In genomic region chr1:113758631-113759340, GRCh38 we compare ENCODE assay signal across 8 cellular contexts. TPM values are rescaled to one million over a fixed set of nuclear protein-coding genes. Genes with fewer than 3 reads are reported as not detected.
A peak's percentile ranks its signal among the peaks of the same experiment; 100 is the strongest.
DNase-seq lines count a peak whose midpoint lies in the region; ATAC-seq and TF ChIP-seq lines count a peak whose summit lies in the region.

No MANE protein-coding gene starts in this region.

- peaks cover 16% of the 10 kb centered on the region for H3K36me3 Mint-ChIP-seq in WTC11

- DNase-seq in NCI-H1436 (lab: John Stamatoyannopoulos, UW) (peak; percentile 66), NCI-H1436 treated with DMSO at 0.1 percent for 48 hours (lab: John Stamatoyannopoulos, UW) (no peak), NCI-H1105 treated with DMSO at 0.1 percent for 48 hours (lab: John Stamatoyannopoulos, UW) (peak; percentile 75), WTC11 (ENCODE audit: low spot score) (peak; percentile 83), cardiac fibroblast (ENCODE audit: low read depth in 2 of 2) (peak; percentile 50 to 65), iris pigment epithelial cell (ENCODE audit: low read depth) (peak; percentile 40)
- peak; percentile 16 to 51 (median 30) for DNase-seq in stimulated activated CD4-positive, alpha-beta T cell treated with anti-CD3 and anti-CD28 coated beads, Interleukin-12 subunit alpha, Interleukin-12 subunit beta, amount 100 ng/mL, for 48 hours (ENCODE audit: low read depth in 2 of 3, low spot score in 1 of 3)

- peaks cover 36% of the 10 kb centered on the region for H3K4me1 Mint-ChIP-seq in WTC11

- H3K27me3 Mint-ChIP-seq in WTC11 (ENCODE audit: low read depth) = no peaks in the 10 kb centered on the region; the same call in 1 of the 2 replicates

- ATAC-seq in HG02610 (IDR thresholded peaks at IDR 0.05; ENCODE audit: unreplicated experiment) (peak; percentile 47), WTC11 (peak; percentile 59)

- no peak for TF ChIP-seq CTCF in WTC11 (IDR thresholded peaks at IDR 0.05)
- no peak for TF ChIP-seq CTCF in cardiac fibroblast (IDR thresholded peaks at IDR 0.05; ENCODE audit: low read depth, low read length)

- H3K4me3 Mint-ChIP-seq in WTC11 = peak overlapping the region; percentile 92

- H3K27ac Mint-ChIP-seq in WTC11 = peak overlapping the region; percentile 97

- POLR2A ChIA-PET in WTC11 (lab: Charles Lee) = interaction anchor here (0.5 to 2.4 kb wide), 6 partner anchors 45 to 1045 kb away, joined by 3 to 19 read pairs (median 3); partner anchors contain the start of gene RSBN1

- H3K4me3 ChIP-seq in cardiac fibroblast (replicated peaks in 1 of 2; ENCODE audit: low read depth in 2 of 2, low read length in 2 of 2) = peak overlapping the region; percentile 80 to 86

- no peaks in the 10 kb centered on the region for H3K9me3 Mint-ChIP-seq in WTC11

- CTCF ChIA-PET in WTC11 (lab: Charles Lee) = interaction anchor here (0.7 to 1.3 kb wide), 4 partner anchors 45 to 218 kb away, joined by 3 to 5 read pairs (median 4); partner anchors contain the start of genes AP4B1 and RSBN1

TF ChIP-seq in WTC11, 78 proteins besides CTCF, POLR2A, EP300 and RAD21:
- TF ChIP-seq KAT7 (CRISPR knock-in tag; IDR thresholded peaks at IDR 0.05; ENCODE audit: borderline replicate concordance) = peak; percentile 59; the same call in 1 of the 2 replicates
- TF ChIP-seq NFE2L1 (CRISPR knock-in tag; IDR thresholded peaks at IDR 0.05) = no peak
- TF ChIP-seq CBFB (CRISPR knock-in tag; IDR thresholded peaks at IDR 0.05; ENCODE audit: low read depth) = no peak
- TF ChIP-seq, protein P1, sequence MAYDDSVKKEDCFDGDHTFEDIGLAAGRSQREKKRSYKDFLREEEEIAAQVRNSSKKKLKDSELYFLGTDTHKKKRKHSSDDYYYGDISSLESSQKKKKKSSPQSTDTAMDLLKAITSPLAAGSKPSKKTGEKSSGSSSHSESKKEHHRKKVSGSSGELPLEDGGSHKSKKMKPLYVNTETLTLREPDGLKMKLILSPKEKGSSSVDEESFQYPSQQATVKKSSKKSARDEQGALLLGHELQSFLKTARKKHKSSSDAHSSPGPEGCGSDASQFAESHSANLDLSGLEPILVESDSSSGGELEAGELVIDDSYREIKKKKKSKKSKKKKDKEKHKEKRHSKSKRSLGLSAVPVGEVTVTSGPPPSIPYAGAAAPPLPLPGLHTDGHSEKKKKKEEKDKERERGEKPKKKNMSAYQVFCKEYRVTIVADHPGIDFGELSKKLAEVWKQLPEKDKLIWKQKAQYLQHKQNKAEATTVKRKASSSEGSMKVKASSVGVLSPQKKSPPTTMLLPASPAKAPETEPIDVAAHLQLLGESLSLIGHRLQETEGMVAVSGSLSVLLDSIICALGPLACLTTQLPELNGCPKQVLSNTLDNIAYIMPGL (CRISPR knock-in tag; IDR thresholded peaks at IDR 0.05) = peak; percentile 73; the same call in 1 of the 2 replicates
TF ChIP-seq in WTC11: peak in this region for 2.

RNA-seq across cellular contexts. Expression of gene PHTF1, which starts 0.5 kb away (rescaled TPM):
- 23.9 to 28.7 TPM (median 25.2 TPM) in 3 replicates for total RNA-seq in WTC11 (2021)

RNA-seq across cellular contexts. Expression of gene RSBN1, which starts 53.5 kb away (rescaled TPM):
- 15.5 to 19.3 TPM (median 19.1 TPM) in 3 replicates for total RNA-seq in WTC11 (2021)
